In the genomic region with DNA sequence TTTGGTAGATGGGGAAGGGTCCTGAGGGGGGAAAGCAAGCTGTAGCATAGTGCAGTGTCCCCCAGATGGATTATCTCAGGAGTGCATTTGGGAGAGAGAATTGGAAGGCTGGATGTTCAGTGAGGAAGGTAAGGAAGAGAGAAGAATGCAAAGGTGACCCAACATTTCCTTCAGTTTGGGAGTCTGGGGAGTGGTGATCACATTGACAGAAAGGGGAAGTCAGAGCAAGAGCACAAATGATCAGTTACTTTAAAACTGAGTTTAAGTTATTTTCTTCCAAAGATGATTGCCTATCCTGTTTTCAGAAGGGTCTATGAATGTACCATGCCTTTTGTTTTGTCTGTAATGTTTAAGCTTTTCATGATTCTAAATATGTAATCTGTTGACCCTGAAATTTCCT, we compare ENCODE assay signal across 1 cellular context.
A peak's percentile ranks its signal among the peaks of the same experiment; 100 is the strongest.
TF ChIP-seq lines count a peak whose summit lies in the region.

No MANE protein-coding gene starts in this region.

TF ChIP-seq in GM12878, 131 proteins besides CTCF, POLR2A, EP300 and RAD21:
- TF ChIP-seq SMARCA5 (IDR thresholded peaks at IDR 0.05) (no peak), ASH2L (IDR thresholded peaks at IDR 0.05; ENCODE audit: borderline replicate concordance, low read depth) (no peak), ATF7 (IDR thresholded peaks at IDR 0.05; ENCODE audit: low read depth) (no peak), TCF7 (IDR thresholded peaks at IDR 0.05; ENCODE audit: borderline replicate concordance) (no peak), NBN (IDR thresholded peaks at IDR 0.05) (no peak), NR2C1 (IDR thresholded peaks at IDR 0.05) (no peak), NRF1 (conservative IDR thresholded peaks at IDR 0.05; ENCODE audit: low read depth, low read length) (no peak), SPI1 (IDR thresholded peaks at IDR 0.05; ENCODE audit: borderline replicate concordance, insufficient read depth, low read depth, low read length) (peak; percentile 91), MXI1 (IDR thresholded peaks at IDR 0.05; ENCODE audit: low read depth, low read length) (no peak), SIN3A (IDR thresholded peaks at IDR 0.05; ENCODE audit: low read depth, low read length) (no peak), PML (IDR thresholded peaks at IDR 0.05; ENCODE audit: low read length) (0 out of 2 replicates have a peak, but pooled peaks have one; percentile 1), MEF2A (IDR thresholded peaks at IDR 0.05; ENCODE audit: insufficient read depth, low read depth, low read length) (no peak), LARP7 (IDR thresholded peaks at IDR 0.05) (0 out of 2 replicates have a peak, but pooled peaks have one; percentile 1), POLR2AphosphoS5 (IDR thresholded peaks at IDR 0.05; ENCODE audit: low read length) (peak; percentile 54; the same call in 1 of the 2 replicates), IKZF1 (conservative IDR thresholded peaks at IDR 0.05) (no peak), IRF4 (IDR thresholded peaks at IDR 0.05; ENCODE audit: low read depth, low read length) (no peak)
- TF ChIP-seq, protein P1, sequence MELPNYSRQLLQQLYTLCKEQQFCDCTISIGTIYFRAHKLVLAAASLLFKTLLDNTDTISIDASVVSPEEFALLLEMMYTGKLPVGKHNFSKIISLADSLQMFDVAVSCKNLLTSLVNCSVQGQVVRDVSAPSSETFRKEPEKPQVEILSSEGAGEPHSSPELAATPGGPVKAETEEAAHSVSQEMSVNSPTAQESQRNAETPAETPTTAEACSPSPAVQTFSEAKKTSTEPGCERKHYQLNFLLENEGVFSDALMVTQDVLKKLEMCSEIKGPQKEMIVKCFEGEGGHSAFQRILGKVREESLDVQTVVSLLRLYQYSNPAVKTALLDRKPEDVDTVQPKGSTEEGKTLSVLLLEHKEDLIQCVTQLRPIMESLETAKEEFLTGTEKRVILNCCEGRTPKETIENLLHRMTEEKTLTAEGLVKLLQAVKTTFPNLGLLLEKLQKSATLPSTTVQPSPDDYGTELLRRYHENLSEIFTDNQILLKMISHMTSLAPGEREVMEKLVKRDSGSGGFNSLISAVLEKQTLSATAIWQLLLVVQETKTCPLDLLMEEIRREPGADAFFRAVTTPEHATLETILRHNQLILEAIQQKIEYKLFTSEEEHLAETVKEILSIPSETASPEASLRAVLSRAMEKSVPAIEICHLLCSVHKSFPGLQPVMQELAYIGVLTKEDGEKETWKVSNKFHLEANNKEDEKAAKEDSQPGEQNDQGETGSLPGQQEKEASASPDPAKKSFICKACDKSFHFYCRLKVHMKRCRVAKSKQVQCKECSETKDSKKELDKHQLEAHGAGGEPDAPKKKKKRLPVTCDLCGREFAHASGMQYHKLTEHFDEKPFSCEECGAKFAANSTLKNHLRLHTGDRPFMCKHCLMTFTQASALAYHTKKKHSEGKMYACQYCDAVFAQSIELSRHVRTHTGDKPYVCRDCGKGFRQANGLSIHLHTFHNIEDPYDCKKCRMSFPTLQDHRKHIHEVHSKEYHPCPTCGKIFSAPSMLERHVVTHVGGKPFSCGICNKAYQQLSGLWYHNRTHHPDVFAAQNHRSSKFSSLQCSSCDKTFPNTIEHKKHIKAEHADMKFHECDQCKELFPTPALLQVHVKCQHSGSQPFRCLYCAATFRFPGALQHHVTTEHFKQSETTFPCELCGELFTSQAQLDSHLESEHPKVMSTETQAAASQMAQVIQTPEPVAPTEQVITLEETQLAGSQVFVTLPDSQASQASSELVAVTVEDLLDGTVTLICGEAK (IDR thresholded peaks at IDR 0.05; ENCODE audit: borderline replicate concordance), result no peak
- TF ChIP-seq, protein P2, sequence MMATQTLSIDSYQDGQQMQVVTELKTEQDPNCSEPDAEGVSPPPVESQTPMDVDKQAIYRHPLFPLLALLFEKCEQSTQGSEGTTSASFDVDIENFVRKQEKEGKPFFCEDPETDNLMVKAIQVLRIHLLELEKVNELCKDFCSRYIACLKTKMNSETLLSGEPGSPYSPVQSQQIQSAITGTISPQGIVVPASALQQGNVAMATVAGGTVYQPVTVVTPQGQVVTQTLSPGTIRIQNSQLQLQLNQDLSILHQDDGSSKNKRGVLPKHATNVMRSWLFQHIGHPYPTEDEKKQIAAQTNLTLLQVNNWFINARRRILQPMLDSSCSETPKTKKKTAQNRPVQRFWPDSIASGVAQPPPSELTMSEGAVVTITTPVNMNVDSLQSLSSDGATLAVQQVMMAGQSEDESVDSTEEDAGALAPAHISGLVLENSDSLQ (IDR thresholded peaks at IDR 0.05), result no peak
- TF ChIP-seq, protein P3, sequence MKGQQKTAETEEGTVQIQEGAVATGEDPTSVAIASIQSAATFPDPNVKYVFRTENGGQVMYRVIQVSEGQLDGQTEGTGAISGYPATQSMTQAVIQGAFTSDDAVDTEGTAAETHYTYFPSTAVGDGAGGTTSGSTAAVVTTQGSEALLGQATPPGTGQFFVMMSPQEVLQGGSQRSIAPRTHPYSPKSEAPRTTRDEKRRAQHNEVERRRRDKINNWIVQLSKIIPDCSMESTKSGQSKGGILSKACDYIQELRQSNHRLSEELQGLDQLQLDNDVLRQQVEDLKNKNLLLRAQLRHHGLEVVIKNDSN (IDR thresholded peaks at IDR 0.05; ENCODE audit: borderline replicate concordance, extremely low read length, insufficient read depth, low read depth, low read length), result no peak
- TF ChIP-seq, protein P4, sequence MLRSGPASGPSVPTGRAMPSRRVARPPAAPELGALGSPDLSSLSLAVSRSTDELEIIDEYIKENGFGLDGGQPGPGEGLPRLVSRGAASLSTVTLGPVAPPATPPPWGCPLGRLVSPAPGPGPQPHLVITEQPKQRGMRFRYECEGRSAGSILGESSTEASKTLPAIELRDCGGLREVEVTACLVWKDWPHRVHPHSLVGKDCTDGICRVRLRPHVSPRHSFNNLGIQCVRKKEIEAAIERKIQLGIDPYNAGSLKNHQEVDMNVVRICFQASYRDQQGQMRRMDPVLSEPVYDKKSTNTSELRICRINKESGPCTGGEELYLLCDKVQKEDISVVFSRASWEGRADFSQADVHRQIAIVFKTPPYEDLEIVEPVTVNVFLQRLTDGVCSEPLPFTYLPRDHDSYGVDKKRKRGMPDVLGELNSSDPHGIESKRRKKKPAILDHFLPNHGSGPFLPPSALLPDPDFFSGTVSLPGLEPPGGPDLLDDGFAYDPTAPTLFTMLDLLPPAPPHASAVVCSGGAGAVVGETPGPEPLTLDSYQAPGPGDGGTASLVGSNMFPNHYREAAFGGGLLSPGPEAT (IDR thresholded peaks at IDR 0.05; ENCODE audit: low read depth), result no peak
- TF ChIP-seq, protein P5, sequence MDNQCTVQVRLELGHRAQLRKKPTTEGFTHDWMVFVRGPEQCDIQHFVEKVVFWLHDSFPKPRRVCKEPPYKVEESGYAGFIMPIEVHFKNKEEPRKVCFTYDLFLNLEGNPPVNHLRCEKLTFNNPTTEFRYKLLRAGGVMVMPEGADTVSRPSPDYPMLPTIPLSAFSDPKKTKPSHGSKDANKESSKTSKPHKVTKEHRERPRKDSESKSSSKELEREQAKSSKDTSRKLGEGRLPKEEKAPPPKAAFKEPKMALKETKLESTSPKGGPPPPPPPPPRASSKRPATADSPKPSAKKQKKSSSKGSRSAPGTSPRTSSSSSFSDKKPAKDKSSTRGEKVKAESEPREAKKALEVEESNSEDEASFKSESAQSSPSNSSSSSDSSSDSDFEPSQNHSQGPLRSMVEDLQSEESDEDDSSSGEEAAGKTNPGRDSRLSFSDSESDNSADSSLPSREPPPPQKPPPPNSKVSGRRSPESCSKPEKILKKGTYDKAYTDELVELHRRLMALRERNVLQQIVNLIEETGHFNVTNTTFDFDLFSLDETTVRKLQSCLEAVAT (IDR thresholded peaks at IDR 0.05), result no peak
